In genomic region chr3:195895900-195896360, GRCh38 we compare ENCODE assay signal across 8 cellular contexts. TPM values are rescaled to one million over a fixed set of nuclear protein-coding genes. Genes with fewer than 3 reads are reported as not detected.
DNase-seq lines count a peak whose midpoint lies in the region; ATAC-seq and TF ChIP-seq lines count a peak whose summit lies in the region.

No MANE protein-coding gene starts in this region.

- peak overlapping the region; percentile 84 for H3K4me2 ChIP-seq in HCT116 (ENCODE audit: low read length)

- no peaks in the 10 kb centered on the region for H4K20me1 ChIP-seq in HCT116 (ENCODE audit: insufficient read depth)

- H3K36me3 ChIP-seq in HCT116 (ENCODE audit: control insufficient read depth in 1 of 2, insufficient read depth in 2 of 2, low read length in 2 of 2): no peaks in the 10 kb centered on the region
- H3K36me3 ChIP-seq in mucosa of descending colon (ENCODE audit: low read depth): no peaks in the 10 kb centered on the region

- POLR2A ChIA-PET in HCT116 (lab: Charles Lee): interaction anchor here (1.0 to 1.6 kb wide), 3 partner anchors 12 to 91 kb away, joined by 3 to 4 read pairs (median 4); partner anchors contain the start of gene TNK2
- POLR2A ChIA-PET in activated CD8-positive, alpha-beta T cell treated with anti-CD3 and anti-CD28 coated beads, Interleukin-2, amount 10 ng/mL, durations not matched to agents 7 days and 5 days (lab: Charles Lee): interaction anchor here (0.6 to 5.5 kb wide), 4 partner anchors 9 to 286 kb away, joined by 3 to 160 read pairs (median 14); partner anchors contain the start of gene TNK2

- peak overlapping the region; percentile 93 for H3K27ac Mint-ChIP-seq in activated CD8-positive, alpha-beta T cell treated with anti-CD3 and anti-CD28 coated beads, Interleukin-2, amount 10 ng/mL, durations not matched to agents 7 days and 5 days
- H3K27ac Mint-ChIP-seq in effector memory CD8-positive, alpha-beta T cell: peak overlapping the region; percentile 97 to 98
- H3K27ac Mint-ChIP-seq in stimulated activated effector memory CD8-positive, alpha-beta T cell treated with anti-CD3 and anti-CD28 coated beads, Interleukin-12 subunit alpha, Interleukin-12 subunit beta, amount 100 ng/mL, for 72 hours: peak overlapping the region; percentile 93

- H3K36me3 Mint-ChIP-seq in activated CD8-positive, alpha-beta T cell treated with anti-CD3 and anti-CD28 coated beads, Interleukin-2, amount 10 ng/mL, durations not matched to agents 7 days and 5 days (ENCODE audit: low read depth): peaks cover 13% of the 10 kb centered on the region
- H3K36me3 Mint-ChIP-seq in effector memory CD8-positive, alpha-beta T cell (ENCODE audit: insufficient read depth): peaks cover 12% of the 10 kb centered on the region
- H3K36me3 Mint-ChIP-seq in stimulated activated effector memory CD8-positive, alpha-beta T cell treated with anti-CD3 and anti-CD28 coated beads, Interleukin-12 subunit alpha, Interleukin-12 subunit beta, amount 100 ng/mL, for 72 hours: peaks cover 53% of the 10 kb centered on the region

- no peaks in the 10 kb centered on the region for H3K9me3 Mint-ChIP-seq in activated CD8-positive, alpha-beta T cell treated with anti-CD3 and anti-CD28 coated beads, Interleukin-2, amount 10 ng/mL, durations not matched to agents 7 days and 5 days (ENCODE audit: insufficient read depth)
- H3K9me3 Mint-ChIP-seq in effector memory CD8-positive, alpha-beta T cell: no peaks in the 10 kb centered on the region
- no peaks in the 10 kb centered on the region for H3K9me3 Mint-ChIP-seq in stimulated activated effector memory CD8-positive, alpha-beta T cell treated with anti-CD3 and anti-CD28 coated beads, Interleukin-12 subunit alpha, Interleukin-12 subunit beta, amount 100 ng/mL, for 72 hours

- intact Hi-C loops in HCT116 (cut with micrococcal nuclease): loop anchor here (1.0 kb wide), 1 partner anchor 19 kb away; no protein-coding TSS in a partner anchor
- intact Hi-C loops in mucosa of descending colon (cut with DNase I, micrococcal nuclease): loop anchor here in 1 of 2 donors (2.0 kb wide), 2 partner anchors 33 to 41 kb away; no protein-coding TSS in a partner anchor

- H3K9ac ChIP-seq in HCT116 (ENCODE audit: low read length): peak overlapping the region; percentile 81

- no peaks in the 10 kb centered on the region for H3K27me3 Mint-ChIP-seq in activated CD8-positive, alpha-beta T cell treated with anti-CD3 and anti-CD28 coated beads, Interleukin-2, amount 10 ng/mL, durations not matched to agents 7 days and 5 days (ENCODE audit: low read depth)
- no peaks in the 10 kb centered on the region for H3K27me3 Mint-ChIP-seq in effector memory CD8-positive, alpha-beta T cell

- no peak for DNase-seq in HCT116 (ENCODE audit: low read depth, low spot score)
- DNase-seq in NCI-H2171 (lab: John Stamatoyannopoulos, UW): peak; percentile 50
- peak; percentile 76 for DNase-seq in activated CD8-positive, alpha-beta T cell treated with anti-CD3 and anti-CD28 coated beads, Interleukin-2, amount 10 ng/mL, durations not matched to agents 7 days and 5 days
- peak; percentile 67 to 74 (median 68) for DNase-seq in effector memory CD8-positive, alpha-beta T cell
- DNase-seq in mucosa of descending colon: peak; percentile 61 to 85 (median 82)
- peak; percentile 63 to 87 for DNase-seq in stimulated activated effector memory CD8-positive, alpha-beta T cell treated with anti-CD3 and anti-CD28 coated beads, Interleukin-12 subunit alpha, Interleukin-12 subunit beta, amount 100 ng/mL, for 72 hours (ENCODE audit: low spot score in 2 of 2)
- DNase-seq in hepatic stellate cell (ENCODE audit: low spot score): no peak

- peak; percentile 57 for ATAC-seq in HCT116
- peak; percentile 71 for ATAC-seq in activated CD8-positive, alpha-beta T cell treated with anti-CD3 and anti-CD28 coated beads, Interleukin-2, amount 10 ng/mL, durations not matched to agents 7 days and 5 days
- peak; percentile 72 for ATAC-seq in effector memory CD8-positive, alpha-beta T cell (replicated peaks)
- ATAC-seq in mucosa of descending colon: peak; percentile 68
- peak; percentile 74 for ATAC-seq in stimulated activated effector memory CD8-positive, alpha-beta T cell treated with anti-CD3 and anti-CD28 coated beads, Interleukin-12 subunit alpha, Interleukin-12 subunit beta, amount 100 ng/mL, for 72 hours

- no peak for TF ChIP-seq POLR2A in HCT116 (IDR thresholded peaks at IDR 0.05; ENCODE audit: borderline replicate concordance, extremely low read depth, insufficient read depth, insufficient read length)

- H3K4me1 ChIP-seq in HCT116 (ENCODE audit: control insufficient read depth in 1 of 2, insufficient read depth in 2 of 2, low read length in 2 of 2) (peaks cover 19 to 41% of the 10 kb centered on the region in 2 experiments), mucosa of descending colon (ENCODE audit: low read depth) (peaks cover 21% of the 10 kb centered on the region)

- no peaks in the 10 kb centered on the region for H3K27me3 ChIP-seq in HCT116 (ENCODE audit: insufficient read depth, low read length)

- RAD21 ChIA-PET in HCT116 (lab: Charles Lee; ENCODE audit: low non-redundant PET in 1 of 2, low total read pairs in 2 of 2, uncharacterized antibody in 2 of 2, unreplicated experiment in 2 of 2): no interaction called here

- H3K9me2 ChIP-seq in HCT116 (ENCODE audit: insufficient read depth): no peaks in the 10 kb centered on the region

- H3K4me3 Mint-ChIP-seq in activated CD8-positive, alpha-beta T cell treated with anti-CD3 and anti-CD28 coated beads, Interleukin-2, amount 10 ng/mL, durations not matched to agents 7 days and 5 days: peak overlapping the region; percentile 87
- H3K4me3 Mint-ChIP-seq in effector memory CD8-positive, alpha-beta T cell: peak overlapping the region; percentile 91 to 93
- H3K4me3 Mint-ChIP-seq in stimulated activated effector memory CD8-positive, alpha-beta T cell treated with anti-CD3 and anti-CD28 coated beads, Interleukin-12 subunit alpha, Interleukin-12 subunit beta, amount 100 ng/mL, for 72 hours: peak overlapping the region; percentile 84

- no peaks in the 10 kb centered on the region for H3K9me3 ChIP-seq in HCT116 (ENCODE audit: control insufficient read depth in 1 of 2, insufficient read depth in 1 of 2, low read depth in 1 of 2, low read length in 2 of 2)
- H3K9me3 ChIP-seq in mucosa of descending colon: no peaks in the 10 kb centered on the region

- no peak for TF ChIP-seq RAD21 in HCT116 (IDR thresholded peaks at IDR 0.05; ENCODE audit: low read depth)

- H3K4me3 ChIP-seq in GM12875 (ENCODE audit: low read depth, low read length) (peak overlapping the region; percentile 88), HCT116 (replicated peaks in 1 of 2; ENCODE audit: low read depth in 1 of 2, low read length in 2 of 2) (peak overlapping the region; percentile 76 to 90), mucosa of descending colon (no peak overlapping the region)

- H3K79me2 ChIP-seq in HCT116 (ENCODE audit: insufficient read depth, low read length): peaks cover 2% of the 10 kb centered on the region; the same call in 1 of the 2 replicates

- peak overlapping the region; percentile 84 for H3K27ac ChIP-seq in HCT116 (ENCODE audit: low read depth, low read length)

- H2AFZ ChIP-seq in HCT116 (ENCODE audit: low read depth, low read length, poor library complexity, severe bottlenecking): no peak overlapping the region

- H3K4me1 Mint-ChIP-seq in activated CD8-positive, alpha-beta T cell treated with anti-CD3 and anti-CD28 coated beads, Interleukin-2, amount 10 ng/mL, durations not matched to agents 7 days and 5 days (ENCODE audit: low read depth): peaks cover 61% of the 10 kb centered on the region
- H3K4me1 Mint-ChIP-seq in effector memory CD8-positive, alpha-beta T cell (ENCODE audit: low read depth in 2 of 2): peaks cover 44 to 47% of the 10 kb centered on the region in 2 donors
- peaks cover 59% of the 10 kb centered on the region for H3K4me1 Mint-ChIP-seq in stimulated activated effector memory CD8-positive, alpha-beta T cell treated with anti-CD3 and anti-CD28 coated beads, Interleukin-12 subunit alpha, Interleukin-12 subunit beta, amount 100 ng/mL, for 72 hours

- BruUV-seq in HCT116 (replicated peaks; lab: Mats Ljungman, UMichigan): no TSS peak

- no peak for TF ChIP-seq CTCF in GM12875 (IDR thresholded peaks at IDR 0.05; ENCODE audit: borderline replicate concordance, insufficient read depth, low read depth, low read length)
- no peak for TF ChIP-seq CTCF in HCT116 (IDR thresholded peaks at IDR 0.05 in 2 of 3, conservative IDR thresholded peaks at IDR 0.05 in 1 of 3; ENCODE audit: borderline replicate concordance in 1 of 3, insufficient read depth in 1 of 3, low read depth in 2 of 3, low read length in 2 of 3)
- TF ChIP-seq CTCF in mucosa of descending colon (IDR thresholded peaks at IDR 0.05): no peak

- CTCF ChIA-PET in HCT116 (lab: Charles Lee): interaction anchor here (0.9 to 4.8 kb wide), 4 partner anchors 19 to 46 kb away, joined by 3 to 41 read pairs (median 22); no protein-coding TSS in a partner anchor
- CTCF ChIA-PET in activated CD8-positive, alpha-beta T cell treated with anti-CD3 and anti-CD28 coated beads, Interleukin-2, amount 10 ng/mL, durations not matched to agents 7 days and 5 days (lab: Charles Lee): interaction anchor here (0.6 to 6.4 kb wide), 10 partner anchors 11 to 290 kb away, joined by 3 to 144 read pairs (median 8); partner anchors contain the start of gene TNK2

TF ChIP-seq in HCT116, 20 proteins besides CTCF, POLR2A, EP300 and RAD21 (continues in another document):
- TF ChIP-seq EZH2 (IDR thresholded peaks at IDR 0.05) (no peak), TCF7L2 (IDR thresholded peaks at IDR 0.05; ENCODE audit: borderline replicate concordance, extremely low read depth, insufficient read depth, insufficient read length) (no peak), ZFX (IDR thresholded peaks at IDR 0.05) (no peak), JUND (IDR thresholded peaks at IDR 0.05) (no peak), POLR2AphosphoS5 (IDR thresholded peaks at IDR 0.05; ENCODE audit: low read depth, low read length) (no peak), ELF1 (IDR thresholded peaks at IDR 0.05; ENCODE audit: borderline replicate concordance, low read depth) (no peak)

RNA-seq across cellular contexts. Expression of gene TNK2, which starts 12.4 kb away (rescaled TPM):
- total RNA-seq in HCT116 (2021; ENCODE audit: unreplicated experiment) (55.1 TPM), mucosa of descending colon (10 to 100 TPM; 16.8 to 61.1 (median 28.0) TPM)
- 34.0 and 40.3 TPM in 2 replicates for polyA plus RNA-seq in HCT116 (2012)
- 100 to 1,000 TPM; 110 to 127 TPM for total RNA-seq in activated CD8-positive, alpha-beta T cell treated with anti-CD3 and anti-CD28 coated beads, Interleukin-2, amount 10 ng/mL, durations not matched to agents 7 days and 5 days

Comparison
In these comparisons a context has a peak if more than half of its experiments do, and no peak if none do; other contexts are left out.
1. DNase-seq: peak in NCI-H2171 (single experiment), activated CD8-positive, alpha-beta T cell treated with anti-CD3 and anti-CD28 coated beads, Interleukin-2, amount 10 ng/mL, durations not matched to agents 7 days and 5 days (single experiment), effector memory CD8-positive, alpha-beta T cell (3 of 3), mucosa of descending colon (3 of 3) and stimulated activated effector memory CD8-positive, alpha-beta T cell treated with anti-CD3 and anti-CD28 coated beads, Interleukin-12 subunit alpha, Interleukin-12 subunit beta, amount 100 ng/mL, for 72 hours (2 of 2); none in HCT116 (single experiment) and hepatic stellate cell (single experiment).
2. Peak in every context shown above with its lines, with median percentiles within 50 percentile points of each other: ATAC-seq, H3K27ac Mint-ChIP-seq and H3K4me3 Mint-ChIP-seq.